ENCODE assay signal across 1 cellular context in the genomic region with DNA sequence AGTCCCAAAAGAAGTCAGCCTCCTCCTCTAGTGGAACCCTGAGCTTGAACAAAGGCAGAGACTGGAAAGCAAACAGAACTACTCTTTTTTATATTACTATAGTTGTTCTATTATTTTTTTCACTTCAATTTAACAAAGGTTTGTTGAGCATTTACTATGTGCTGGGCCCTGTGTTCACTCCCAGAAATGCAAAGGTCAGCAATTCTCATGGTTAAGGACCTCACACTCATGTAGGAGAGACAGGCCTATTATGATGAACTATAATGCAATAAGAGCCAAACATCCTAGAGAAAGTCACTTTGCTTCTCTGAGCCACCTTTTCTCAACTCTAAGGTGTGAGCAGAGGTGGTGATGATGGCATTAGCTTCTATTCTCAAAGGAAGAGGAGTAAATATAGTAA.
TF ChIP-seq lines count a peak whose summit lies in the region.

No MANE protein-coding gene starts in this region.

TF ChIP-seq in HepG2, 621 proteins besides CTCF, POLR2A, EP300 and RAD21 (continued from another document):
- peak; percentile 97 to 99 for TF ChIP-seq MAFK (conservative IDR thresholded peaks at IDR 0.05 in 1 of 2, IDR thresholded peaks at IDR 0.05 in 1 of 2; ENCODE audit: low read length in 2 of 2)
- TF ChIP-seq, protein P1, sequence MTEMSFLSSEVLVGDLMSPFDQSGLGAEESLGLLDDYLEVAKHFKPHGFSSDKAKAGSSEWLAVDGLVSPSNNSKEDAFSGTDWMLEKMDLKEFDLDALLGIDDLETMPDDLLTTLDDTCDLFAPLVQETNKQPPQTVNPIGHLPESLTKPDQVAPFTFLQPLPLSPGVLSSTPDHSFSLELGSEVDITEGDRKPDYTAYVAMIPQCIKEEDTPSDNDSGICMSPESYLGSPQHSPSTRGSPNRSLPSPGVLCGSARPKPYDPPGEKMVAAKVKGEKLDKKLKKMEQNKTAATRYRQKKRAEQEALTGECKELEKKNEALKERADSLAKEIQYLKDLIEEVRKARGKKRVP (CRISPR knock-in tag; IDR thresholded peaks at IDR 0.05), result no peak
